In the genomic region with DNA sequence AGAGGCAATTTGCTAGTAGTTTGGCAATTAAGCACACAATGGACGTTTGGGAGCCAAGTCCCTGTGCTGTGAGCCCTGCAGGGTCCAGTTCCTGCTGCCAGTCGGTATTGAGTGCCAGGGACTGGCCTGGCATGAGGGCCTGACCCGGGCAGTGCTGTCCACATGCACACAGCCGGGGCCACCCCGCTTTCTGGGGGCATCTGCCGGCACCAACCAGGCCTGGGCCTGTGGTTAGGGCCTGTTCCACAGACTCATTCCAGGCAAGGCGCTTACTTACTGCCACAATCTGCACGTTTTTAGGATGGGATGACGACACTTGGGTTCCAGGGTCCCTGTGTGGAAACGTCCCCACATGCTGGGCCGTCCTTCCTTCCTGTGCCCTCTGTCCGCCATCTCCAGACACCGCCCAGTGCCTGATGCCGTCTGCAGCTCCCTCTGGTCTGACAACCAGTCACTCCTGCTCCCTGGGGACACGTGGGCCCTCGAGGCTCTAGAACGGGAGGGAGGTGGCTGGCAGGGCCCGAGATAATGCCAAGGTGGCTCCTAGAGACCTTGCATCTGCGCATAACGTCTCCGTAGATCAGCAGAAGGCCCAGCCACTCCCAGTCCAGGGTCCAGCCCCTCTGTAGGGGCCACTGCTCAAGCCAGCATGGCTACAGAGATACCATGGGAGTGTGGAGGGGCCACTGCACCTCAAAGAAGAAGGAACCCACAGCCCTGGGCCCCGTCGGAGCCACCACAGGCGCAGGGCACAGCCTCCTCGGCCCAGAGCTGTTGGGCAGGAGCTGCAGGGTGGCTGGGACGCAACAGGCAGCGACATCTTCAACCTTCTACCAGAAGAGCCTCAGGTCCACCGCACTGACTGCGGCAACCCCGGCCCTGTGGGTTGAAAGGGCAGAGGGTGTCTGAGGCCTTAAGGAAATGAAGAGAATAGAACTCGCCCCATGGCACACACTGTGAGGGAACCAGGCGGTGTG, we compare ENCODE assay signal across 22 cellular contexts. TPM values are rescaled to one million over a fixed set of nuclear protein-coding genes. Genes with fewer than 3 reads are reported as not detected.
DNase-seq lines count a peak whose midpoint lies in the region; ATAC-seq and TF ChIP-seq lines count a peak whose summit lies in the region.
"Had no signal": no experiment of that assay in that cellular context is flagged by ENCODE, and none has a peak within 500 bp of the region (broad histone marks: within the 10 kb centered on the region; RNA-seq: fewer than 3 reads in every experiment).

No MANE protein-coding gene starts in this region.

- peaks cover 0 to 40% (median 2%) of the 10 kb centered on the region in 11 experiments; a peak in 7 of 22 replicates for H4K20me1 ChIP-seq in BLaER1 treated with 17β-estradiol and CSF1 and Interleukin-3, amounts not matched to agents 10 nM and 100 nM
- H4K20me1 ChIP-seq in osteoblast (ENCODE audit: insufficient read depth, low read length), result no peaks in the 10 kb centered on the region

- no peak overlapping the region for H3K4me3 ChIP-seq in BLaER1 treated with 17β-estradiol and CSF1 and Interleukin-3, amounts not matched to agents 10 nM and 100 nM
- no peak overlapping the region for H3K4me3 ChIP-seq in osteoblast (ENCODE audit: insufficient read depth, low read length)
- H3K4me3 ChIP-seq: A549, Peyer's patch had no signal

- no peaks in the 10 kb centered on the region for H3K36me3 ChIP-seq in BLaER1 treated with 17β-estradiol and CSF1 and Interleukin-3, amounts not matched to agents 10 nM and 100 nM
- H3K36me3 ChIP-seq in osteoblast (ENCODE audit: insufficient read depth, low read length), result no peaks in the 10 kb centered on the region
- H3K36me3 ChIP-seq: Peyer's patch had no signal

- no peak overlapping the region for H3K4me3 Mint-ChIP-seq in T-helper 17 cell
- H3K4me3 Mint-ChIP-seq: CD8-positive, alpha-beta T cell; T-cell had no signal

- peaks cover 53% of the 10 kb centered on the region for H3K27me3 Mint-ChIP-seq in T-helper 17 cell

- H2AFZ ChIP-seq in osteoblast (ENCODE audit: low read length), result no peak overlapping the region

- ATAC-seq in T-helper 17 cell (no peak), HG03039 (IDR thresholded peaks at IDR 0.05; ENCODE audit: unreplicated experiment) (no peak), GM21528 (IDR thresholded peaks at IDR 0.05; ENCODE audit: low FRiP score, unreplicated experiment) (no peak)
- ATAC-seq: A549; CD8-positive, alpha-beta T cell; HepG2; SK-N-SH treated with all-trans-retinoic acid at 6 μM for 48 hours; T-cell had no signal

- TF ChIP-seq CTCF in osteoblast (IDR thresholded peaks at IDR 0.05; ENCODE audit: extremely low read depth, low read depth, low read length), result no peak

- H3K27me3 ChIP-seq in BLaER1 treated with 17β-estradiol and CSF1 and Interleukin-3, amounts not matched to agents 10 nM and 100 nM, result peaks cover 0 to 89% (median 10%) of the 10 kb centered on the region in 11 experiments; a peak in 16 of 22 replicates
- peaks cover 37% of the 10 kb centered on the region for H3K27me3 ChIP-seq in osteoblast (ENCODE audit: insufficient read depth, low read length)
- H3K27me3 ChIP-seq: Peyer's patch had no signal

- H3K4me1 ChIP-seq in BLaER1 treated with 17β-estradiol and CSF1 and Interleukin-3, amounts not matched to agents 10 nM and 100 nM, result peaks cover 27 to 55% (median 44%) of the 10 kb centered on the region in 10 experiments
- peaks cover 11% of the 10 kb centered on the region for H3K4me1 ChIP-seq in osteoblast (ENCODE audit: insufficient read depth, low read length)
- H3K4me1 ChIP-seq: A549, Peyer's patch had no signal

- peak; percentile 66 for DNase-seq in NCI-H1436 (lab: John Stamatoyannopoulos, UW)
- DNase-seq in T-helper 17 cell, result no peak
- DNase-seq in osteoblast (ENCODE audit: insufficient read length, low spot score, missing footprints), result peak; percentile 91
- no peak for DNase-seq in NCI-H526 (lab: John Stamatoyannopoulos, UW)
- DNase-seq: CD8-positive, alpha-beta T cell; GDM1; H7; KBM-7; MM.1S; NCI-H1092; NCI-H146; NCI-H2029; NCI-H748 treated with DMSO at 0.1 percent for 48 hours; Peyer's patch; T-cell had no signal

- peaks cover 0 to 4% (median 0%) of the 10 kb centered on the region in 11 experiments; a peak in 2 of 22 replicates for H3K9me3 ChIP-seq in BLaER1 treated with 17β-estradiol and CSF1 and Interleukin-3, amounts not matched to agents 10 nM and 100 nM (replicated peaks in 1 of 11)
- H3K9me3 ChIP-seq in T-helper 17 cell (ENCODE audit: control insufficient read depth, low read length, poor library complexity, severe bottlenecking) (no peaks in the 10 kb centered on the region), osteoblast (ENCODE audit: low read depth, low read length) (no peaks in the 10 kb centered on the region)
- H3K9me3 ChIP-seq: A549, Peyer's patch had no signal

- peak overlapping the region; percentile 69 for H3K27ac Mint-ChIP-seq in T-helper 17 cell
- H3K27ac Mint-ChIP-seq: CD8-positive, alpha-beta T cell; T-cell had no signal

- no peak overlapping the region for H3K9ac ChIP-seq in BLaER1 treated with 17β-estradiol and CSF1 and Interleukin-3, amounts not matched to agents 10 nM and 100 nM

- H3K4me2 ChIP-seq in BLaER1 treated with 17β-estradiol and CSF1 and Interleukin-3, amounts not matched to agents 10 nM and 100 nM, result peak overlapping the region in 10 of 11 experiments; percentile 0 to 99 (median 95); a peak in 19 of 22 replicates
- no peak overlapping the region for H3K4me2 ChIP-seq in osteoblast (ENCODE audit: insufficient read depth, low read length)
- H3K4me2 ChIP-seq: A549 had no signal

- no peaks in the 10 kb centered on the region for H3K4me1 Mint-ChIP-seq in T-helper 17 cell

- H3K27ac ChIP-seq in BLaER1 treated with 17β-estradiol and CSF1 and Interleukin-3, amounts not matched to agents 10 nM and 100 nM, result no peak overlapping the region
- H3K27ac ChIP-seq in osteoblast (ENCODE audit: low read depth, low read length), result no peak overlapping the region
- H3K27ac ChIP-seq: A549, HL-60, Peyer's patch had no signal

- H3K79me2 ChIP-seq in osteoblast (ENCODE audit: insufficient read depth, low read length), result no peaks in the 10 kb centered on the region

- no peaks in the 10 kb centered on the region for H3K36me3 Mint-ChIP-seq in T-helper 17 cell (ENCODE audit: low read depth)
- H3K36me3 Mint-ChIP-seq: CD8-positive, alpha-beta T cell; T-cell had no signal

RNA-seq across cellular contexts. Expression of gene SLC9A3, which starts 24.7 kb away (rescaled TPM):
- total RNA-seq in T-helper 17 cell (1 to 10 TPM; 1.1 to 1.6 TPM), osteoblast (1.2 and 1.4 TPM in 2 replicates)

RNA-seq across cellular contexts. Expression of gene EXOC3, which starts 56.5 kb away (rescaled TPM):
- total RNA-seq in T-helper 17 cell, result 10 to 100 TPM; 71.3 to 86.3 TPM
- 39.8 and 49.2 TPM in 2 replicates for total RNA-seq in osteoblast

Comparison
In these comparisons a context has a peak if more than half of its experiments do, and no peak if none do; other contexts are left out.
1. DNase-seq: peak in NCI-H1436 (single experiment) and osteoblast (single experiment); none in T-helper 17 cell (0 of 3) and NCI-H526 (0 of 2).